Comparison of ENCODE assay signal across 38 cellular contexts in the genomic region with DNA sequence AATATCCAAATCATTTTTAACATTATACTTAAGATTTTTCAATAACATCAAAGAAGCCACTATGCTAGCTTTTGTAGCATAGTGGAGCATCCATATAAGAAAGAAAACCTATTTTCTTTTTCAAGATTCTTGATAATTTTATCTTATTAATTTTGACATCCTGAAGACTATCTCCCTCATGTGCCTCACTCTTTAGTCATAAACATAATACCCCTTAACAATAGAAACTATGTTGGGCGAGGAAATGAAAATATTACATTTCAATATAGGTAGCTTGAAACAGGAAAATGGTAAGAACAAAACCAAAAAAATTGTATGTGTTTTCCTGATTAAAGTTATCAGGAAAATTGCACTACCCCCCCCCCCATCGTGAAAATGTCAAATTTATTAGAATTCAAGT. TPM values are rescaled to one million over a fixed set of nuclear protein-coding genes. Genes with fewer than 3 reads are reported as not detected.
"Had no signal": no experiment of that assay in that cellular context is flagged by ENCODE, and none has a peak within 500 bp of the region (broad histone marks: within the 10 kb centered on the region; RNA-seq: fewer than 3 reads in every experiment).

No MANE protein-coding gene starts in this region.

- H3K27ac Mint-ChIP-seq: activated naive CD4-positive, alpha-beta T cell treated with anti-CD3 and anti-CD28 coated beads for 36 hours; activated naive CD4-positive, alpha-beta T cell treated with anti-CD3 and anti-CD28 coated beads, Interleukin-2, amount 10 ng/mL, durations not matched to agents 7 days and 5 days; activated naive CD4-positive, alpha-beta T cell treated with anti-CD3 and anti-CD28 coated beads, Interleukin-2, amount 50 U/mL, for 24 hours; activated naive CD4-positive, alpha-beta T cell treated with anti-CD3 and anti-CD28 coated beads, Interleukin-2, amount 50 U/mL, for 72 hours; activated naive CD8-positive, alpha-beta T cell; activated naive CD8-positive, alpha-beta T cell treated with anti-CD3 and anti-CD28 coated beads for 36 hours; activated naive CD8-positive, alpha-beta T cell treated with anti-CD3 and anti-CD28 coated beads, Interleukin-2, amount 10 ng/mL, durations not matched to agents 7 days and 5 days; activated naive CD8-positive, alpha-beta T cell treated with anti-CD3 and anti-CD28 coated beads, Interleukin-2, amount 50 U/mL, for 24 hours; activated T-cell treated with anti-CD3 and anti-CD28 coated beads, Interleukin-2, amount 50 U/mL, for 24 hours; activated T-cell treated with anti-CD3 and anti-CD28 coated beads, Interleukin-2, amount 50 U/mL, for 72 hours; activated T-helper 1 cell treated with anti-CD3 and anti-CD28 coated beads, Interleukin-12 subunit alpha, Interleukin-12 subunit beta, Interleukin-2, Interleukin-4 antibody, amounts not matched to agents 30 ng/mL and 10 ng/mL and 1 ng/mL, durations not matched to agents 14 hours and 24 hours and 36 hours; activated T-helper 2 cell treated with anti-CD3 and anti-CD28 coated beads, Interferon-gamma antibody, Interleukin-2, Interleukin-4, amounts not matched to agents 10 μg/mL and 5 μg/mL and 100 μg/mL, durations not matched to agents 14 hours and 24 hours and 36 hours had no signal

- H3K4me1 Mint-ChIP-seq: activated naive CD4-positive, alpha-beta T cell treated with anti-CD3 and anti-CD28 coated beads, Interleukin-2, amount 10 ng/mL, durations not matched to agents 7 days and 5 days; activated naive CD4-positive, alpha-beta T cell treated with anti-CD3 and anti-CD28 coated beads, Interleukin-2, amount 50 U/mL, for 24 hours; activated naive CD8-positive, alpha-beta T cell treated with anti-CD3 and anti-CD28 coated beads for 36 hours; activated naive CD8-positive, alpha-beta T cell treated with anti-CD3 and anti-CD28 coated beads, Interleukin-2, amount 10 ng/mL, durations not matched to agents 7 days and 5 days; activated naive CD8-positive, alpha-beta T cell treated with anti-CD3 and anti-CD28 coated beads, Interleukin-2, amount 50 U/mL, for 24 hours; central memory CD8-positive, alpha-beta T cell had no signal

- FAIRE-seq: bronchial epithelial cell had no signal

- H3K9me3 Mint-ChIP-seq: activated naive CD4-positive, alpha-beta T cell treated with anti-CD3 and anti-CD28 coated beads for 36 hours; activated naive CD4-positive, alpha-beta T cell treated with anti-CD3 and anti-CD28 coated beads, Interleukin-2, amount 10 ng/mL, durations not matched to agents 7 days and 5 days; activated naive CD4-positive, alpha-beta T cell treated with anti-CD3 and anti-CD28 coated beads, Interleukin-2, amount 50 U/mL, for 24 hours; activated naive CD4-positive, alpha-beta T cell treated with anti-CD3 and anti-CD28 coated beads, Interleukin-2, amount 50 U/mL, for 72 hours; activated naive CD8-positive, alpha-beta T cell treated with anti-CD3 and anti-CD28 coated beads for 36 hours; activated naive CD8-positive, alpha-beta T cell treated with anti-CD3 and anti-CD28 coated beads, Interleukin-2, amount 10 ng/mL, durations not matched to agents 7 days and 5 days; activated naive CD8-positive, alpha-beta T cell treated with anti-CD3 and anti-CD28 coated beads, Interleukin-2, amount 50 U/mL, for 24 hours; activated T-cell treated with anti-CD3 and anti-CD28 coated beads, Interleukin-2, amount 50 U/mL, for 24 hours; activated T-cell treated with anti-CD3 and anti-CD28 coated beads, Interleukin-2, amount 50 U/mL, for 4 hours; activated T-cell treated with anti-CD3 and anti-CD28 coated beads, Interleukin-2, amount 50 U/mL, for 72 hours; activated T-helper 1 cell treated with anti-CD3 and anti-CD28 coated beads, Interleukin-12 subunit alpha, Interleukin-12 subunit beta, Interleukin-2, Interleukin-4 antibody, amounts not matched to agents 30 ng/mL and 10 ng/mL and 1 ng/mL, durations not matched to agents 14 hours and 24 hours and 36 hours; activated T-helper 2 cell treated with anti-CD3 and anti-CD28 coated beads, Interferon-gamma antibody, Interleukin-2, Interleukin-4, amounts not matched to agents 10 μg/mL and 5 μg/mL and 100 μg/mL, durations not matched to agents 14 hours and 24 hours and 36 hours; brain; central memory CD8-positive, alpha-beta T cell had no signal

- H3K27me3 ChIP-seq: ascending aorta, brain microvascular endothelial cell, cardiac muscle cell had no signal

- H3K4me1 ChIP-seq: adrenal gland, ascending aorta, body of pancreas, breast epithelium had no signal

- H3K27ac ChIP-seq: adrenal gland, ascending aorta, body of pancreas, brain microvascular endothelial cell, breast epithelium, cardiac muscle cell had no signal

- DNase-seq: activated effector memory CD4-positive, alpha-beta T cell treated with anti-CD3 and anti-CD28 coated beads, Interleukin-2, amount 50 U/mL, for 16 hours; activated effector memory CD4-positive, alpha-beta T cell treated with Interleukin-2 at 50 U/mL for 16 hours; activated gamma-delta T cell; activated gamma-delta T cell treated with Interleukin-2 at 50 U/mL for 16 hours; activated naive CD4-positive, alpha-beta T cell; activated naive CD4-positive, alpha-beta T cell treated with anti-CD3 and anti-CD28 coated beads for 36 hours; activated naive CD4-positive, alpha-beta T cell treated with anti-CD3 and anti-CD28 coated beads, Interleukin-2, amount 10 ng/mL, durations not matched to agents 7 days and 5 days; activated naive CD4-positive, alpha-beta T cell treated with anti-CD3 and anti-CD28 coated beads, Interleukin-2, amount 50 U/mL, for 16 hours; activated naive CD4-positive, alpha-beta T cell treated with Interleukin-2 at 50 U/mL for 16 hours; activated naive CD8-positive, alpha-beta T cell treated with anti-CD3 and anti-CD28 coated beads for 36 hours; activated naive CD8-positive, alpha-beta T cell treated with anti-CD3 and anti-CD28 coated beads, Interleukin-2, amount 10 ng/mL, durations not matched to agents 7 days and 5 days; activated naive CD8-positive, alpha-beta T cell treated with anti-CD3 and anti-CD28 coated beads, Interleukin-2, amount 50 U/mL, for 24 hours; activated T-cell treated with anti-CD3 and anti-CD28 coated beads, Interleukin-2, amount 50 U/mL, for 1 hour; activated T-cell treated with anti-CD3 and anti-CD28 coated beads, Interleukin-2, amount 50 U/mL, for 24 hours; activated T-cell treated with anti-CD3 and anti-CD28 coated beads, Interleukin-2, amount 50 U/mL, for 4 hours; activated T-cell treated with anti-CD3 and anti-CD28 coated beads, Interleukin-2, amount 50 U/mL, for 48 hours; activated T-cell treated with anti-CD3 and anti-CD28 coated beads, Interleukin-2, amount 50 U/mL, for 72 hours; adrenal gland; amniotic stem cell; amygdala; anterior cingulate cortex; aorta; body of pancreas; brain microvascular endothelial cell; caudate nucleus; central memory CD4-positive, alpha-beta T cell; cerebellar nuclear complex had no signal

- H3K4me3 ChIP-seq: adrenal gland, ascending aorta, body of pancreas, breast epithelium, cardiac muscle cell had no signal

- H3K36me3 ChIP-seq: adrenal gland, ascending aorta, brain microvascular endothelial cell, breast epithelium, cardiac muscle cell had no signal

- H3K36me3 Mint-ChIP-seq: activated naive CD4-positive, alpha-beta T cell treated with anti-CD3 and anti-CD28 coated beads, Interleukin-2, amount 10 ng/mL, durations not matched to agents 7 days and 5 days; activated naive CD4-positive, alpha-beta T cell treated with anti-CD3 and anti-CD28 coated beads, Interleukin-2, amount 50 U/mL, for 24 hours; activated naive CD4-positive, alpha-beta T cell treated with anti-CD3 and anti-CD28 coated beads, Interleukin-2, amount 50 U/mL, for 72 hours; activated naive CD8-positive, alpha-beta T cell; activated naive CD8-positive, alpha-beta T cell treated with anti-CD3 and anti-CD28 coated beads for 36 hours; activated naive CD8-positive, alpha-beta T cell treated with anti-CD3 and anti-CD28 coated beads, Interleukin-2, amount 10 ng/mL, durations not matched to agents 7 days and 5 days; brain had no signal

- H3K9me3 ChIP-seq: adrenal gland, ascending aorta, body of pancreas, breast epithelium had no signal

- ATAC-seq: activated naive CD4-positive, alpha-beta T cell treated with anti-CD3 and anti-CD28 coated beads, Interleukin-2, amount 50 U/mL, for 72 hours; activated naive CD8-positive, alpha-beta T cell treated with anti-CD3 and anti-CD28 coated beads, Interleukin-2, amount 50 U/mL, for 24 hours; activated T-cell treated with anti-CD3 and anti-CD28 coated beads, Interleukin-2, amount 50 U/mL, for 4 hours; activated T-cell treated with anti-CD3 and anti-CD28 coated beads, Interleukin-2, amount 50 U/mL, for 72 hours; body of pancreas had no signal

- H3K4me3 Mint-ChIP-seq: activated naive CD4-positive, alpha-beta T cell treated with anti-CD3 and anti-CD28 coated beads for 36 hours; activated naive CD4-positive, alpha-beta T cell treated with anti-CD3 and anti-CD28 coated beads, Interleukin-2, amount 10 ng/mL, durations not matched to agents 7 days and 5 days; activated naive CD4-positive, alpha-beta T cell treated with anti-CD3 and anti-CD28 coated beads, Interleukin-2, amount 50 U/mL, for 24 hours; activated naive CD8-positive, alpha-beta T cell; activated naive CD8-positive, alpha-beta T cell treated with anti-CD3 and anti-CD28 coated beads for 36 hours; activated naive CD8-positive, alpha-beta T cell treated with anti-CD3 and anti-CD28 coated beads, Interleukin-2, amount 10 ng/mL, durations not matched to agents 7 days and 5 days; activated naive CD8-positive, alpha-beta T cell treated with anti-CD3 and anti-CD28 coated beads, Interleukin-2, amount 50 U/mL, for 24 hours; activated T-cell treated with anti-CD3 and anti-CD28 coated beads, Interleukin-2, amount 50 U/mL, for 24 hours; activated T-cell treated with anti-CD3 and anti-CD28 coated beads, Interleukin-2, amount 50 U/mL, for 4 hours; activated T-cell treated with anti-CD3 and anti-CD28 coated beads, Interleukin-2, amount 50 U/mL, for 72 hours; activated T-helper 1 cell treated with anti-CD3 and anti-CD28 coated beads, Interleukin-12 subunit alpha, Interleukin-12 subunit beta, Interleukin-2, Interleukin-4 antibody, amounts not matched to agents 30 ng/mL and 10 ng/mL and 1 ng/mL, durations not matched to agents 14 hours and 24 hours and 36 hours; brain; central memory CD8-positive, alpha-beta T cell had no signal

RNA-seq across cellular contexts. Expression of gene ELMOD1, which starts 40.1 kb away (rescaled TPM):
- total RNA-seq: activated naive CD4-positive, alpha-beta T cell treated with anti-CD3 and anti-CD28 coated beads for 36 hours; activated naive CD4-positive, alpha-beta T cell treated with anti-CD3 and anti-CD28 coated beads, Interleukin-2, amount 50 U/mL, for 72 hours; activated naive CD8-positive, alpha-beta T cell treated with anti-CD3 and anti-CD28 coated beads for 36 hours; activated naive CD8-positive, alpha-beta T cell treated with anti-CD3 and anti-CD28 coated beads, Interleukin-2, amount 10 ng/mL, durations not matched to agents 7 days and 5 days; activated T-cell treated with anti-CD3 and anti-CD28 coated beads, Interleukin-2, amount 50 U/mL, for 4 hours; activated T-cell treated with anti-CD3 and anti-CD28 coated beads, Interleukin-2, amount 50 U/mL, for 72 hours; activated T-helper 1 cell treated with anti-CD3 and anti-CD28 coated beads, Interleukin-12 subunit alpha, Interleukin-12 subunit beta, Interleukin-2, Interleukin-4 antibody, amounts not matched to agents 30 ng/mL and 10 ng/mL and 1 ng/mL, durations not matched to agents 14 hours and 24 hours and 36 hours; activated T-helper 2 cell treated with anti-CD3 and anti-CD28 coated beads, Interferon-gamma antibody, Interleukin-2, Interleukin-4, amounts not matched to agents 10 μg/mL and 5 μg/mL and 100 μg/mL, durations not matched to agents 14 hours and 24 hours and 36 hours; ascending aorta; body of pancreas; breast epithelium had no signal
- polyA plus RNA-seq: aorta had no signal
